1 cellular context compared by ENCODE assay signal in genomic region chr17:55348749-55349354, GRCh38.
A peak's percentile ranks its signal among the peaks of the same experiment; 100 is the strongest.
TF ChIP-seq lines count a peak whose summit lies in the region.

No MANE protein-coding gene starts in this region.

TF ChIP-seq in HepG2, 621 proteins besides CTCF, POLR2A, EP300 and RAD21 (continued from another document and continues in another):
- TF ChIP-seq, protein P1, sequence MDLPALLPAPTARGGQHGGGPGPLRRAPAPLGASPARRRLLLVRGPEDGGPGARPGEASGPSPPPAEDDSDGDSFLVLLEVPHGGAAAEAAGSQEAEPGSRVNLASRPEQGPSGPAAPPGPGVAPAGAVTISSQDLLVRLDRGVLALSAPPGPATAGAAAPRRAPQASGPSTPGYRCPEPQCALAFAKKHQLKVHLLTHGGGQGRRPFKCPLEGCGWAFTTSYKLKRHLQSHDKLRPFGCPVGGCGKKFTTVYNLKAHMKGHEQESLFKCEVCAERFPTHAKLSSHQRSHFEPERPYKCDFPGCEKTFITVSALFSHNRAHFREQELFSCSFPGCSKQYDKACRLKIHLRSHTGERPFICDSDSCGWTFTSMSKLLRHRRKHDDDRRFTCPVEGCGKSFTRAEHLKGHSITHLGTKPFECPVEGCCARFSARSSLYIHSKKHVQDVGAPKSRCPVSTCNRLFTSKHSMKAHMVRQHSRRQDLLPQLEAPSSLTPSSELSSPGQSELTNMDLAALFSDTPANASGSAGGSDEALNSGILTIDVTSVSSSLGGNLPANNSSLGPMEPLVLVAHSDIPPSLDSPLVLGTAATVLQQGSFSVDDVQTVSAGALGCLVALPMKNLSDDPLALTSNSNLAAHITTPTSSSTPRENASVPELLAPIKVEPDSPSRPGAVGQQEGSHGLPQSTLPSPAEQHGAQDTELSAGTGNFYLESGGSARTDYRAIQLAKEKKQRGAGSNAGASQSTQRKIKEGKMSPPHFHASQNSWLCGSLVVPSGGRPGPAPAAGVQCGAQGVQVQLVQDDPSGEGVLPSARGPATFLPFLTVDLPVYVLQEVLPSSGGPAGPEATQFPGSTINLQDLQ (CRISPR knock-in tag; IDR thresholded peaks at IDR 0.05), result no peak
- TF ChIP-seq CREB1 (IDR thresholded peaks at IDR 0.05) (no peak), CREB1 (CRISPR knock-in tag; IDR thresholded peaks at IDR 0.05) (no peak), HNRNPK (IDR thresholded peaks at IDR 0.05; ENCODE audit: low read depth, low read length, poor library complexity, severe bottlenecking) (no peak), SRSF4 (IDR thresholded peaks at IDR 0.05; ENCODE audit: low read depth, low read length, poor library complexity, severe bottlenecking) (no peak), TBX3 (IDR thresholded peaks at IDR 0.05; ENCODE audit: borderline replicate concordance) (no peak), ZNF841 (CRISPR knock-in tag; IDR thresholded peaks at IDR 0.05; ENCODE audit: borderline replicate concordance) (no peak), SALL1 (CRISPR knock-in tag; IDR thresholded peaks at IDR 0.05) (no peak; the same call in 1 of the 2 replicates), HIVEP1 (CRISPR knock-in tag; IDR thresholded peaks at IDR 0.05) (no peak), ZNF441 (CRISPR knock-in tag; IDR thresholded peaks at IDR 0.05; ENCODE audit: borderline replicate concordance) (no peak), ZNF660 (CRISPR knock-in tag; IDR thresholded peaks at IDR 0.05; ENCODE audit: borderline replicate concordance, low read depth) (no peak), ZNF263 (CRISPR knock-in tag; IDR thresholded peaks at IDR 0.05) (no peak), ZNF205 (CRISPR knock-in tag; IDR thresholded peaks at IDR 0.05) (0 out of 2 replicates have a peak, but pooled peaks have one; percentile 47), SUZ12 (IDR thresholded peaks at IDR 0.05; ENCODE audit: low read depth, low read length) (no peak), GABPB1 (CRISPR knock-in tag; IDR thresholded peaks at IDR 0.05) (no peak), HMGXB4 (CRISPR knock-in tag; IDR thresholded peaks at IDR 0.05; ENCODE audit: borderline replicate concordance in 1 of 2, low read depth in 1 of 2) (peak; percentile 65 to 67), ZNF792 (CRISPR knock-in tag; IDR thresholded peaks at IDR 0.05) (no peak; the same call in 1 of the 2 replicates), JARID2 (CRISPR knock-in tag; IDR thresholded peaks at IDR 0.05; ENCODE audit: insufficient replicate concordance) (peak; percentile 61), ZNF558 (CRISPR knock-in tag; IDR thresholded peaks at IDR 0.05; ENCODE audit: borderline replicate concordance) (no peak), ZNF570 (CRISPR knock-in tag; IDR thresholded peaks at IDR 0.05; ENCODE audit: borderline replicate concordance) (no peak), ZFY (CRISPR knock-in tag; IDR thresholded peaks at IDR 0.05) (no peak), ZSCAN12 (CRISPR knock-in tag; IDR thresholded peaks at IDR 0.05) (no peak), ZNF260 (CRISPR knock-in tag; IDR thresholded peaks at IDR 0.05; ENCODE audit: borderline replicate concordance, low read depth) (no peak), ZNF597 (CRISPR knock-in tag; IDR thresholded peaks at IDR 0.05) (no peak), ISL2 (CRISPR knock-in tag; IDR thresholded peaks at IDR 0.05) (peak; percentile 54; the same call in 1 of the 2 replicates), ZBTB34 (CRISPR knock-in tag; IDR thresholded peaks at IDR 0.05) (no peak), ZSCAN30 (CRISPR knock-in tag; IDR thresholded peaks at IDR 0.05) (no peak), ZNF619 (CRISPR knock-in tag; IDR thresholded peaks at IDR 0.05) (no peak), ZNF891 (CRISPR knock-in tag; IDR thresholded peaks at IDR 0.05) (no peak), MAFK (conservative IDR thresholded peaks at IDR 0.05 in 1 of 2, IDR thresholded peaks at IDR 0.05 in 1 of 2; ENCODE audit: low read length in 2 of 2) (no peak), ZNF784 (CRISPR knock-in tag; IDR thresholded peaks at IDR 0.05; ENCODE audit: borderline replicate concordance) (no peak), HNRNPUL1 (IDR thresholded peaks at IDR 0.05; ENCODE audit: low read depth, low read length) (no peak), POLR2AphosphoS5 (IDR thresholded peaks at IDR 0.05; ENCODE audit: low read depth, low read length) (no peak)
- TF ChIP-seq, protein P2, sequence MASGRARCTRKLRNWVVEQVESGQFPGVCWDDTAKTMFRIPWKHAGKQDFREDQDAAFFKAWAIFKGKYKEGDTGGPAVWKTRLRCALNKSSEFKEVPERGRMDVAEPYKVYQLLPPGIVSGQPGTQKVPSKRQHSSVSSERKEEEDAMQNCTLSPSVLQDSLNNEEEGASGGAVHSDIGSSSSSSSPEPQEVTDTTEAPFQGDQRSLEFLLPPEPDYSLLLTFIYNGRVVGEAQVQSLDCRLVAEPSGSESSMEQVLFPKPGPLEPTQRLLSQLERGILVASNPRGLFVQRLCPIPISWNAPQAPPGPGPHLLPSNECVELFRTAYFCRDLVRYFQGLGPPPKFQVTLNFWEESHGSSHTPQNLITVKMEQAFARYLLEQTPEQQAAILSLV (CRISPR knock-in tag; IDR thresholded peaks at IDR 0.05; ENCODE audit: borderline replicate concordance), result no peak
- TF ChIP-seq, protein P3, sequence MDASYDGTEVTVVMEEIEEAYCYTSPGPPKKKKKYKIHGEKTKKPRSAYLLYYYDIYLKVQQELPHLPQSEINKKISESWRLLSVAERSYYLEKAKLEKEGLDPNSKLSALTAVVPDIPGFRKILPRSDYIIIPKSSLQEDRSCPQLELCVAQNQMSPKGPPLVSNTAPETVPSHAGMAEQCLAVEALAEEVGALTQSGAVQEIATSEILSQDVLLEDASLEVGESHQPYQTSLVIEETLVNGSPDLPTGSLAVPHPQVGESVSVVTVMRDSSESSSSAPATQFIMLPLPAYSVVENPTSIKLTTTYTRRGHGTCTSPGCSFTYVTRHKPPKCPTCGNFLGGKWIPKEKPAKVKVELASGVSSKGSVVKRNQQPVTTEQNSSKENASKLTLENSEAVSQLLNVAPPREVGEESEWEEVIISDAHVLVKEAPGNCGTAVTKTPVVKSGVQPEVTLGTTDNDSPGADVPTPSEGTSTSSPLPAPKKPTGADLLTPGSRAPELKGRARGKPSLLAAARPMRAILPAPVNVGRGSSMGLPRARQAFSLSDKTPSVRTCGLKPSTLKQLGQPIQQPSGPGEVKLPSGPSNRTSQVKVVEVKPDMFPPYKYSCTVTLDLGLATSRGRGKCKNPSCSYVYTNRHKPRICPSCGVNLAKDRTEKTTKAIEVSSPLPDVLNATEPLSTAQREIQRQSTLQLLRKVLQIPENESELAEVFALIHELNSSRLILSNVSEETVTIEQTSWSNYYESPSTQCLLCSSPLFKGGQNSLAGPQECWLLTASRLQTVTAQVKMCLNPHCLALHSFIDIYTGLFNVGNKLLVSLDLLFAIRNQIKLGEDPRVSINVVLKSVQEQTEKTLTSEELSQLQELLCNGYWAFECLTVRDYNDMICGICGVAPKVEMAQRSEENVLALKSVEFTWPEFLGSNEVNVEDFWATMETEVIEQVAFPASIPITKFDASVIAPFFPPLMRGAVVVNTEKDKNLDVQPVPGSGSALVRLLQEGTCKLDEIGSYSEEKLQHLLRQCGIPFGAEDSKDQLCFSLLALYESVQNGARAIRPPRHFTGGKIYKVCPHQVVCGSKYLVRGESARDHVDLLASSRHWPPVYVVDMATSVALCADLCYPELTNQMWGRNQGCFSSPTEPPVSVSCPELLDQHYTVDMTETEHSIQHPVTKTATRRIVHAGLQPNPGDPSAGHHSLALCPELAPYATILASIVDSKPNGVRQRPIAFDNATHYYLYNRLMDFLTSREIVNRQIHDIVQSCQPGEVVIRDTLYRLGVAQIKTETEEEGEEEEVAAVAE (CRISPR knock-in tag; IDR thresholded peaks at IDR 0.05; ENCODE audit: borderline replicate concordance), result 0 out of 2 replicates have a peak, but pooled peaks have one; percentile 35
- TF ChIP-seq, protein P4, sequence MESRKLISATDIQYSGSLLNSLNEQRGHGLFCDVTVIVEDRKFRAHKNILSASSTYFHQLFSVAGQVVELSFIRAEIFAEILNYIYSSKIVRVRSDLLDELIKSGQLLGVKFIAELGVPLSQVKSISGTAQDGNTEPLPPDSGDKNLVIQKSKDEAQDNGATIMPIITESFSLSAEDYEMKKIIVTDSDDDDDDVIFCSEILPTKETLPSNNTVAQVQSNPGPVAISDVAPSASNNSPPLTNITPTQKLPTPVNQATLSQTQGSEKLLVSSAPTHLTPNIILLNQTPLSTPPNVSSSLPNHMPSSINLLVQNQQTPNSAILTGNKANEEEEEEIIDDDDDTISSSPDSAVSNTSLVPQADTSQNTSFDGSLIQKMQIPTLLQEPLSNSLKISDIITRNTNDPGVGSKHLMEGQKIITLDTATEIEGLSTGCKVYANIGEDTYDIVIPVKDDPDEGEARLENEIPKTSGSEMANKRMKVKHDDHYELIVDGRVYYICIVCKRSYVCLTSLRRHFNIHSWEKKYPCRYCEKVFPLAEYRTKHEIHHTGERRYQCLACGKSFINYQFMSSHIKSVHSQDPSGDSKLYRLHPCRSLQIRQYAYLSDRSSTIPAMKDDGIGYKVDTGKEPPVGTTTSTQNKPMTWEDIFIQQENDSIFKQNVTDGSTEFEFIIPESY (CRISPR knock-in tag; IDR thresholded peaks at IDR 0.05), result no peak; the same call in 1 of the 2 replicates
- TF ChIP-seq, protein P5, sequence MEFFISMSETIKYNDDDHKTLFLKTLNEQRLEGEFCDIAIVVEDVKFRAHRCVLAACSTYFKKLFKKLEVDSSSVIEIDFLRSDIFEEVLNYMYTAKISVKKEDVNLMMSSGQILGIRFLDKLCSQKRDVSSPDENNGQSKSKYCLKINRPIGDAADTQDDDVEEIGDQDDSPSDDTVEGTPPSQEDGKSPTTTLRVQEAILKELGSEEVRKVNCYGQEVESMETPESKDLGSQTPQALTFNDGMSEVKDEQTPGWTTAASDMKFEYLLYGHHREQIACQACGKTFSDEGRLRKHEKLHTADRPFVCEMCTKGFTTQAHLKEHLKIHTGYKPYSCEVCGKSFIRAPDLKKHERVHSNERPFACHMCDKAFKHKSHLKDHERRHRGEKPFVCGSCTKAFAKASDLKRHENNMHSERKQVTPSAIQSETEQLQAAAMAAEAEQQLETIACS (CRISPR knock-in tag; IDR thresholded peaks at IDR 0.05), result no peak
- TF ChIP-seq, protein P6, sequence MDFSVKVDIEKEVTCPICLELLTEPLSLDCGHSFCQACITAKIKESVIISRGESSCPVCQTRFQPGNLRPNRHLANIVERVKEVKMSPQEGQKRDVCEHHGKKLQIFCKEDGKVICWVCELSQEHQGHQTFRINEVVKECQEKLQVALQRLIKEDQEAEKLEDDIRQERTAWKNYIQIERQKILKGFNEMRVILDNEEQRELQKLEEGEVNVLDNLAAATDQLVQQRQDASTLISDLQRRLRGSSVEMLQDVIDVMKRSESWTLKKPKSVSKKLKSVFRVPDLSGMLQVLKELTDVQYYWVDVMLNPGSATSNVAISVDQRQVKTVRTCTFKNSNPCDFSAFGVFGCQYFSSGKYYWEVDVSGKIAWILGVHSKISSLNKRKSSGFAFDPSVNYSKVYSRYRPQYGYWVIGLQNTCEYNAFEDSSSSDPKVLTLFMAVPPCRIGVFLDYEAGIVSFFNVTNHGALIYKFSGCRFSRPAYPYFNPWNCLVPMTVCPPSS (IDR thresholded peaks at IDR 0.05), result no peak
- TF ChIP-seq, protein P7, sequence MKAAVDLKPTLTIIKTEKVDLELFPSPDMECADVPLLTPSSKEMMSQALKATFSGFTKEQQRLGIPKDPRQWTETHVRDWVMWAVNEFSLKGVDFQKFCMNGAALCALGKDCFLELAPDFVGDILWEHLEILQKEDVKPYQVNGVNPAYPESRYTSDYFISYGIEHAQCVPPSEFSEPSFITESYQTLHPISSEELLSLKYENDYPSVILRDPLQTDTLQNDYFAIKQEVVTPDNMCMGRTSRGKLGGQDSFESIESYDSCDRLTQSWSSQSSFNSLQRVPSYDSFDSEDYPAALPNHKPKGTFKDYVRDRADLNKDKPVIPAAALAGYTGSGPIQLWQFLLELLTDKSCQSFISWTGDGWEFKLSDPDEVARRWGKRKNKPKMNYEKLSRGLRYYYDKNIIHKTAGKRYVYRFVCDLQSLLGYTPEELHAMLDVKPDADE (CRISPR knock-in tag; IDR thresholded peaks at IDR 0.05), result no peak
- TF ChIP-seq, protein P8, sequence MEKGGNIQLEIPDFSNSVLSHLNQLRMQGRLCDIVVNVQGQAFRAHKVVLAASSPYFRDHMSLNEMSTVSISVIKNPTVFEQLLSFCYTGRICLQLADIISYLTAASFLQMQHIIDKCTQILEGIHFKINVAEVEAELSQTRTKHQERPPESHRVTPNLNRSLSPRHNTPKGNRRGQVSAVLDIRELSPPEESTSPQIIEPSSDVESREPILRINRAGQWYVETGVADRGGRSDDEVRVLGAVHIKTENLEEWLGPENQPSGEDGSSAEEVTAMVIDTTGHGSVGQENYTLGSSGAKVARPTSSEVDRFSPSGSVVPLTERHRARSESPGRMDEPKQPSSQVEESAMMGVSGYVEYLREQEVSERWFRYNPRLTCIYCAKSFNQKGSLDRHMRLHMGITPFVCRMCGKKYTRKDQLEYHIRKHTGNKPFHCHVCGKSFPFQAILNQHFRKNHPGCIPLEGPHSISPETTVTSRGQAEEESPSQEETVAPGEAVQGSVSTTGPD (CRISPR knock-in tag; IDR thresholded peaks at IDR 0.05), result no peak
